ENCODE assay signal across 8 cellular contexts in genomic region chr2:96869824-96870630, GRCh38. TPM values are rescaled to one million over a fixed set of nuclear protein-coding genes. Genes with fewer than 3 reads are reported as not detected.
DNase-seq lines count a peak whose midpoint lies in the region; ATAC-seq and TF ChIP-seq lines count a peak whose summit lies in the region.

Gene SEMA4C, minus strand, starts transcription at chr2:96870080. Its CDS starts 2,194 bp downstream, at chr2:96867886.

- H3K4me3 Mint-ChIP-seq in CD14-positive monocyte: peak within 1 kb of the TSS; percentile 68 to 80
- peak within 1 kb of the TSS; percentile 75 for H3K4me3 Mint-ChIP-seq in HFFc6

- 20% methylated on average over 2 of the region's 92 CpGs for WGBS in mammary epithelial cell (ENCODE audit: low coverage, missing lambda C conversion rate)

- dilution Hi-C loops in mammary epithelial cell (cut with HindIII; ENCODE audit: low sequenced_read_pairs): loop anchor here (5.0 kb wide), 3 partner anchors 37 to 82 kb away; no protein-coding TSS in a partner anchor

- CTCF ChIA-PET in mammary epithelial cell (lab: Charles Lee; ENCODE audit: low non-redundant PET): interaction anchor here (1.0 kb wide), 1 partner anchor 12 kb away, joined by 3 read pairs; the partner anchor contains the start of gene ANKRD39

- H3K27ac ChIP-seq in mammary epithelial cell (ENCODE audit: insufficient read depth, low read depth, low read length): peak within 1 kb of the TSS; percentile 32

- no peak for DNase-seq in CD14-positive monocyte (ENCODE audit: low spot score)
- DNase-seq in HFFc6: no peak
- DNase-seq in mammary epithelial cell: no peak
- DNase-seq in inferior parietal cortex (ENCODE audit: extremely low spot score): peak; percentile 65
- no peak for DNase-seq in GOT3 (lab: John Stamatoyannopoulos, UW)

- no TSS peak for BruUV-seq in mammary epithelial cell (replicated peaks; lab: Mats Ljungman, UMichigan)

- H3K4me1 ChIP-seq in mammary epithelial cell (ENCODE audit: insufficient read depth, low read length) (peaks cover 10% of the 10 kb centered on the region), skeletal muscle satellite cell (ENCODE audit: control insufficient read depth, insufficient read depth, low read length) (peaks cover 48% of the 10 kb centered on the region)

- H3K4me1 Mint-ChIP-seq in CD14-positive monocyte: peaks cover 54% of the 10 kb centered on the region
- peaks cover 21% of the 10 kb centered on the region for H3K4me1 Mint-ChIP-seq in HFFc6 (ENCODE audit: low read depth)

- H3K9me3 ChIP-seq in mammary epithelial cell (replicated peaks; ENCODE audit: insufficient read depth, low read length) (no peaks in the 10 kb centered on the region), skeletal muscle satellite cell (replicated peaks; ENCODE audit: low read length) (no peaks in the 10 kb centered on the region)

- peaks cover 4% of the 10 kb centered on the region for H3K36me3 ChIP-seq in mammary epithelial cell (ENCODE audit: insufficient read depth, low read length)
- H3K36me3 ChIP-seq in skeletal muscle satellite cell (ENCODE audit: insufficient read depth, low read length): peaks cover 28% of the 10 kb centered on the region

- H3K27me3 ChIP-seq in mammary epithelial cell (ENCODE audit: insufficient read depth, low read length): no peaks in the 10 kb centered on the region
- no peaks in the 10 kb centered on the region for H3K27me3 ChIP-seq in skeletal muscle satellite cell (ENCODE audit: control insufficient read depth, insufficient read depth, low read length)

- peak within 1 kb of the TSS; percentile 86 for H2AFZ ChIP-seq in mammary epithelial cell (ENCODE audit: low read depth, low read length)

- peaks cover 22% of the 10 kb centered on the region for H3K79me2 ChIP-seq in mammary epithelial cell (ENCODE audit: insufficient read depth, low read length)

- peak within 1 kb of the TSS; percentile 86 for H3K4me2 ChIP-seq in mammary epithelial cell (ENCODE audit: insufficient read depth, low read depth, low read length)
- peak within 1 kb of the TSS; percentile 99 for H3K4me2 ChIP-seq in skeletal muscle satellite cell (ENCODE audit: low read length)

- H3K9me3 Mint-ChIP-seq in CD14-positive monocyte (peaks cover 0 to 18% (median 2%) of the 10 kb centered on the region in 7 donors), HFFc6 (no peaks in the 10 kb centered on the region)

- peak within 1 kb of the TSS; percentile 77 to 88 (median 85) for H3K4me3 ChIP-seq in mammary epithelial cell (replicated peaks in 1 of 3; ENCODE audit: insufficient read depth in 1 of 3, low read depth in 2 of 3, low read length in 3 of 3)
- H3K4me3 ChIP-seq in skeletal muscle satellite cell (ENCODE audit: low read length): peak within 1 kb of the TSS; percentile 88

- H3K9ac ChIP-seq in mammary epithelial cell (ENCODE audit: insufficient read depth, low read length): peak within 1 kb of the TSS; percentile 41
- peak within 1 kb of the TSS; percentile 94 for H3K9ac ChIP-seq in skeletal muscle satellite cell (ENCODE audit: low read depth, low read length)

- TF ChIP-seq CTCF in CD14-positive monocyte (IDR thresholded peaks at IDR 0.05) (no peak), HFFc6 (IDR thresholded peaks at IDR 0.05) (no peak), mammary epithelial cell (conservative IDR thresholded peaks at IDR 0.05 in 1 of 2, IDR thresholded peaks at IDR 0.05 in 1 of 2; ENCODE audit: extremely low read depth in 1 of 2, insufficient read depth in 1 of 2, low read depth in 1 of 2, low read length in 2 of 2) (no peak)

- intact Hi-C loops in CD14-positive monocyte (cut with micrococcal nuclease) (no loop called here), mammary epithelial cell (cut with micrococcal nuclease) (loop anchor here (1.0 kb wide), 1 partner anchor 58 kb away; no protein-coding TSS in a partner anchor)
- intact Hi-C loops in T-helper 2 cell treated with Interferon-gamma antibody and Interleukin-4, amounts not matched to agents 100 ng/mL and 5 ng/mL, for 36 hours (cut with micrococcal nuclease): loop anchor here (2.0 to 5.0 kb wide), 2 partner anchors 42 to 129 kb away; partner anchors contain the start of gene LMAN2L

- in situ Hi-C loops in mammary epithelial cell (cut with MboI; ENCODE audit: low sequenced_read_pairs in 2 of 2): no loop called here

- peaks cover 69 to 97% (median 70%) of the 10 kb centered on the region in 3 donors for H3K27me3 Mint-ChIP-seq in CD14-positive monocyte (ENCODE audit: low read depth in 3 of 3)
- H3K27me3 Mint-ChIP-seq in HFFc6 (ENCODE audit: insufficient read depth): peaks cover 20% of the 10 kb centered on the region; the same call in 1 of the 2 replicates

- H4K20me1 ChIP-seq in mammary epithelial cell (ENCODE audit: insufficient read depth, low read length): no peaks in the 10 kb centered on the region

- ATAC-seq in HG02970 (IDR thresholded peaks at IDR 0.05; ENCODE audit: low FRiP score, unreplicated experiment): no peak

- H3K27ac Mint-ChIP-seq in CD14-positive monocyte (peak within 1 kb of the TSS in 1 of 7 donors; percentile 35), HFFc6 (no peak within 1 kb of the TSS)

- H3K36me3 Mint-ChIP-seq in CD14-positive monocyte (peaks cover 6 to 11% of the 10 kb centered on the region in 2 donors), HFFc6 (ENCODE audit: low read depth) (0 out of 2 replicates have a peak, but pooled peaks cover 5% of the 10 kb centered on the region)

RNA-seq across cellular contexts. Expression of gene SEMA4C, which starts in this region (rescaled TPM):
- polyA plus RNA-seq in CD14-positive monocyte (under 1 TPM; 0.08 to 0.21 TPM), mammary epithelial cell (6.9 TPM)
- total RNA-seq in HFFc6 (2021; fragmentation: NEBNext Ultra II Directional; extraction: Animal tissue kit (Norgen Biotek cat#: 25700)): 10 to 100 TPM; 11.6 to 13.7 (median 12.7) TPM
- total RNA-seq in T-helper 2 cell treated with Interferon-gamma antibody and Interleukin-4, amounts not matched to agents 100 ng/mL and 5 ng/mL, for 36 hours: 27.4 and 29.7 TPM in 2 replicates
- total RNA-seq in mammary epithelial cell: 10 to 100 TPM; 13.2 to 14.0 TPM
- 7.3 TPM for polyA minus RNA-seq in mammary epithelial cell
- 13.2 and 20.8 TPM in 2 replicates for total RNA-seq in skeletal muscle satellite cell (2012; rRNA removed)

Comparison
In these comparisons a context has a peak if more than half of its experiments do, and no peak if none do; other contexts are left out.
1. intact Hi-C loops: an anchor here in T-helper 2 cell treated with Interferon-gamma antibody and Interleukin-4, amounts not matched to agents 100 ng/mL and 5 ng/mL, for 36 hours (2.0 to 5.0 kb wide) and mammary epithelial cell (1.0 kb wide); none called in CD14-positive monocyte.